In the genomic region with DNA sequence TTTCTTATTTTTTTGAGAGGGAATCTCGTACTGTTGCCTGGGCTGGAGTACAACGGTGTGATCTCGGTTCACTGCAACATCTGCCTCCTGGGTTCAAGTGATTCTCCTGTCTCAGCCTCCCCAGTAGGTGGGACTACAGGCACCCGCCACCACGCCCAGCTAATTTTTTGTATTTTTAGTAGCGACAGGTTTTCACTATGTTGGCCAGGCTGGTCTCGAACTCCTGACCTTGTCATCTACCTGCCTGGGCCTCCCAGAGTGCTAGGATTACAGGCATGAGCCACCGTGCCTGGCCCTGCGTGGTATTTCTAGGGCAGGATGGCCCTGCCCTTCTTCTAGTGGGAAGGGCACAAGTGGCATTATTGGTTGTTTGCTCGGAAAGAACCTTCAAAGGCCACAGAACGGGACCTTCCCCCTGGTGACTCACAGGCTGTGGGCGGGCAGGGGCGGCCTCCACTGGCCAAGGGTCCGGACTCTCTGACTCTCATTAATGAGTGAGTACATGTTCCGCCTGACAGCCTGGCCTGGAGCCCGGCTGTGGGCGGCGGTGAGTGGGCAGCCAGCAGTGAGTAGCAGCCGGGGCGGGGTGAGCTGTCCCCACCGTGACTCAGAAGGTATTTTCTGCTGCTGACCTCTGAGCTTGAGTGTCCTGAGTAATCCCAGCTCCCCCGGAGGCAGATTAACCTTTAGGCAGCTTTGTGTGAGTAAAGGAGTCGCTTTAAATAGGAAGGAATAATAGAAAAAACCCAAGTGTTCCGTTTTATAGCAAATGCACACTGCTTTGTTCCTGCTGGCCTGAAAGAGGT, we compare ENCODE assay signal across 8 cellular contexts. TPM values are rescaled to one million over a fixed set of nuclear protein-coding genes. Genes with fewer than 3 reads are reported as not detected.
DNase-seq lines count a peak whose midpoint lies in the region; ATAC-seq and TF ChIP-seq lines count a peak whose summit lies in the region.

No MANE protein-coding gene starts in this region.

- no peak overlapping the region for H2BK12ac ChIP-seq in trophoblast cell (ENCODE audit: low read length)

- TF ChIP-seq POLR2A in GM18526 (IDR thresholded peaks at IDR 0.05; ENCODE audit: extremely low read depth, insufficient read length), result peak; percentile 44

- peaks cover 10% of the 10 kb centered on the region for H3K79me1 ChIP-seq in trophoblast cell (ENCODE audit: low read length)

- POLR2A ChIA-PET in RWPE1 (lab: Yijun Ruan, JAX; ENCODE audit: low non-redundant PET), result interaction anchor here (0.6 kb wide), 1 partner anchor 91 kb away, joined by 6 read pairs; no protein-coding TSS in a partner anchor

- H3K23ac ChIP-seq in trophoblast cell (ENCODE audit: low read length), result no peak overlapping the region

- no CpG with 5 or more reads among the region's 24 CpGs for WGBS in trophoblast cell (ENCODE audit: extremely low coverage, insufficient coverage, insufficient read length)

- peak overlapping the region; percentile 98 for H3K27ac ChIP-seq in ACC112 (ENCODE audit: low read depth, low read length)
- H3K27ac ChIP-seq in RWPE1, result peak overlapping the region; percentile 94
- peak overlapping the region; percentile 81 for H3K27ac ChIP-seq in trophoblast cell (ENCODE audit: low read depth, low read length)
- peak overlapping the region; percentile 96 for H3K27ac ChIP-seq in upper lobe of right lung

- peaks cover 46% of the 10 kb centered on the region for H3K4me1 ChIP-seq in ACC112 (ENCODE audit: control insufficient read depth, insufficient read depth, low read length, unreplicated experiment)
- H3K4me1 ChIP-seq in trophoblast cell (ENCODE audit: control insufficient read depth in 1 of 2, insufficient read depth in 2 of 2, low read length in 2 of 2), result peaks cover 41 to 54% of the 10 kb centered on the region in 2 experiments
- H3K4me1 ChIP-seq in upper lobe of right lung, result peaks cover 65% of the 10 kb centered on the region

- peak overlapping the region; percentile 48 for H3K18ac ChIP-seq in trophoblast cell (ENCODE audit: low read length)

- H3K79me2 ChIP-seq in ACC112 (ENCODE audit: control insufficient read depth, insufficient read depth, low read length, unreplicated experiment) (peaks cover 77% of the 10 kb centered on the region), trophoblast cell (ENCODE audit: control insufficient read depth, insufficient read depth, low read length, poor library complexity) (peaks cover 40% of the 10 kb centered on the region)

- H3K9ac ChIP-seq in trophoblast cell (ENCODE audit: low read length), result no peak overlapping the region

- DNase-seq in RWPE1 (ENCODE audit: low spot score) (peak; percentile 93), glomerular visceral epithelial cell (ENCODE audit: extremely low spot score) (peak; percentile 100), trophoblast cell (peak; percentile 99 to 100), upper lobe of right lung (peak; percentile 99)
- peak; percentile 43 to 99 for DNase-seq in activated naive CD4-positive, alpha-beta T cell treated with anti-CD3 and anti-CD28 coated beads, Interleukin-2, amount 50 U/mL, for 72 hours (ENCODE audit: low spot score in 2 of 2)

- H3K4me2 ChIP-seq in trophoblast cell (ENCODE audit: low read length), result peak overlapping the region; percentile 28

- H3K36me3 ChIP-seq in ACC112 (ENCODE audit: insufficient read depth, low read length), result no peaks in the 10 kb centered on the region
- H3K36me3 ChIP-seq in trophoblast cell (ENCODE audit: control insufficient read depth in 1 of 2, insufficient read depth in 2 of 2, low read length in 2 of 2), result no peaks in the 10 kb centered on the region
- H3K36me3 ChIP-seq in upper lobe of right lung, result no peaks in the 10 kb centered on the region

- TF ChIP-seq CTCF in RWPE1 (conservative IDR thresholded peaks at IDR 0.05; ENCODE audit: low read depth), result no peak
- no peak for TF ChIP-seq CTCF in upper lobe of right lung (IDR thresholded peaks at IDR 0.05)

- H3K36me3 Mint-ChIP-seq in activated naive CD4-positive, alpha-beta T cell treated with anti-CD3 and anti-CD28 coated beads, Interleukin-2, amount 50 U/mL, for 72 hours, result peaks cover 16% of the 10 kb centered on the region in 2 donors

- H3K4me3 ChIP-seq in ACC112 (ENCODE audit: low read depth, low read length) (peak overlapping the region; percentile 70), trophoblast cell (ENCODE audit: low read depth, low read length) (no peak overlapping the region), upper lobe of right lung (peak overlapping the region; percentile 23)

- no peak overlapping the region for H3K4ac ChIP-seq in trophoblast cell (ENCODE audit: low read depth, low read length)

- peak overlapping the region; percentile 70 to 78 for H3K27ac Mint-ChIP-seq in activated naive CD4-positive, alpha-beta T cell treated with anti-CD3 and anti-CD28 coated beads, Interleukin-2, amount 50 U/mL, for 72 hours

- no peaks in the 10 kb centered on the region for H3K9me3 ChIP-seq in trophoblast cell (ENCODE audit: insufficient read depth, low read depth, low read length)
- H3K9me3 ChIP-seq in upper lobe of right lung, result no peaks in the 10 kb centered on the region

- no peak overlapping the region for H3K14ac ChIP-seq in trophoblast cell (ENCODE audit: low read length)

- no peak overlapping the region for H4K8ac ChIP-seq in trophoblast cell (ENCODE audit: low read depth, low read length)

- intact Hi-C loops in upper lobe of right lung (cut with DNase I), result no loop called here

- H2AK5ac ChIP-seq in trophoblast cell (ENCODE audit: low read length), result no peak overlapping the region

- H2BK5ac ChIP-seq in trophoblast cell (ENCODE audit: low read depth, low read length, poor library complexity), result no peak overlapping the region

- H2BK120ac ChIP-seq in trophoblast cell (ENCODE audit: insufficient read depth, low read length, poor library complexity), result no peak overlapping the region

- no peak overlapping the region for H2AFZ ChIP-seq in ACC112 (ENCODE audit: low read length, unreplicated experiment)
- H2AFZ ChIP-seq in trophoblast cell (ENCODE audit: insufficient read depth, low read length, poor library complexity), result no peak overlapping the region

- no peaks in the 10 kb centered on the region for H3K27me3 ChIP-seq in ACC112 (ENCODE audit: insufficient read depth, low read length)
- H3K27me3 ChIP-seq in trophoblast cell (ENCODE audit: insufficient read depth, low read length), result no peaks in the 10 kb centered on the region
- H3K27me3 ChIP-seq in upper lobe of right lung, result no peaks in the 10 kb centered on the region

- ATAC-seq in HG03108 (IDR thresholded peaks at IDR 0.05; ENCODE audit: unreplicated experiment) (peak; percentile 55), upper lobe of right lung (peak; percentile 90)
- ATAC-seq in activated naive CD4-positive, alpha-beta T cell treated with anti-CD3 and anti-CD28 coated beads, Interleukin-2, amount 50 U/mL, for 72 hours, result peak; percentile 41 to 85

- CTCF ChIA-PET in RWPE1 (lab: Yijun Ruan, JAX), result interaction anchor here (0.7 kb wide), 1 partner anchor 224 kb away, joined by 3 read pairs; no protein-coding TSS in a partner anchor

- H4K91ac ChIP-seq in trophoblast cell (ENCODE audit: low read depth, low read length), result no peak overlapping the region

- H3K9me3 Mint-ChIP-seq in activated naive CD4-positive, alpha-beta T cell treated with anti-CD3 and anti-CD28 coated beads, Interleukin-2, amount 50 U/mL, for 72 hours, result no peaks in the 10 kb centered on the region

- no peak overlapping the region for H4K12ac ChIP-seq in trophoblast cell (ENCODE audit: low read depth, low read length)

RNA-seq across cellular contexts. Expression of a gene that starts 5.1 kb away (rescaled TPM):
- total RNA-seq in activated naive CD4-positive, alpha-beta T cell treated with anti-CD3 and anti-CD28 coated beads, Interleukin-2, amount 50 U/mL, for 72 hours, result 100 to 1,000 TPM in 1 of 2 donors, 10 to 100 TPM in 1; 64.2 to 154 TPM
- polyA plus RNA-seq in trophoblast cell (2013), result 18.1 and 18.3 TPM in 2 replicates
- 42.0 TPM for total RNA-seq in upper lobe of right lung

RNA-seq across cellular contexts. Expression of a gene that starts 17.5 kb away (rescaled TPM):
- 10 to 100 TPM; 83.5 to 91.7 TPM for total RNA-seq in activated naive CD4-positive, alpha-beta T cell treated with anti-CD3 and anti-CD28 coated beads, Interleukin-2, amount 50 U/mL, for 72 hours
- 96.9 and 101 TPM in 2 replicates for polyA plus RNA-seq in trophoblast cell (2013)
- total RNA-seq in upper lobe of right lung, result 109 TPM
